16 cellular contexts compared by ENCODE assay signal in genomic region chr7:74653686-74654181, GRCh38.
"Had no signal": no experiment of that assay in that cellular context is flagged by ENCODE, and none has a peak within 500 bp of the region (broad histone marks: within the 10 kb centered on the region; RNA-seq: fewer than 3 reads in every experiment).

No MANE protein-coding gene starts in this region.

- H3K27ac Mint-ChIP-seq: activated CD4-positive, alpha-beta memory T cell treated with anti-CD3 and anti-CD28 coated beads for 36 hours; activated CD4-positive, alpha-beta T cell treated with anti-CD3 and anti-CD28 coated beads for 36 hours; activated naive CD8-positive, alpha-beta T cell treated with anti-CD3 and anti-CD28 coated beads, Interleukin-2, amount 10 ng/mL, durations not matched to agents 7 days and 5 days; T-helper 2 cell treated with Interferon-gamma antibody and Interleukin-4, amounts not matched to agents 5 μg/mL and 100 μg/mL, for 36 hours had no signal

- H3K9me3 Mint-ChIP-seq: activated CD4-positive, alpha-beta memory T cell treated with anti-CD3 and anti-CD28 coated beads for 36 hours; activated naive CD8-positive, alpha-beta T cell treated with anti-CD3 and anti-CD28 coated beads, Interleukin-2, amount 10 ng/mL, durations not matched to agents 7 days and 5 days; central memory CD8-positive, alpha-beta T cell; naive B cell; stimulated activated naive B cell treated with anti-CD40 and anti-IgM and Interleukin-4, amounts not matched to agents 10 μg/mL and 1 μg/mL and 100 μg/mL, for 72 hours; T-helper 2 cell treated with Interferon-gamma antibody and Interleukin-4, amounts not matched to agents 5 μg/mL and 100 μg/mL, for 36 hours had no signal

- H3K27me3 ChIP-seq: colonic mucosa, foreskin keratinocyte, tibial artery, uterus had no signal

- DNase-seq: activated CD4-positive, alpha-beta memory T cell treated with anti-CD3 and anti-CD28 coated beads for 36 hours; activated CD4-positive, alpha-beta T cell treated with anti-CD3 and anti-CD28 coated beads for 36 hours; activated naive CD4-positive, alpha-beta T cell; activated naive CD8-positive, alpha-beta T cell treated with anti-CD3 and anti-CD28 coated beads, Interleukin-2, amount 10 ng/mL, durations not matched to agents 7 days and 5 days; colonic mucosa; foreskin keratinocyte; glutamatergic neuron; mammary epithelial cell; naive B cell; stimulated activated naive B cell treated with anti-CD40 and anti-IgM and Interleukin-4, amounts not matched to agents 10 μg/mL and 1 μg/mL and 100 μg/mL, for 72 hours; substantia nigra; tibial artery; uterus had no signal

- H3K9me3 ChIP-seq: colonic mucosa, tibial artery, uterus had no signal

- H3K9ac ChIP-seq: parathyroid adenoma had no signal

- H3K36me3 Mint-ChIP-seq: activated naive CD8-positive, alpha-beta T cell treated with anti-CD3 and anti-CD28 coated beads, Interleukin-2, amount 10 ng/mL, durations not matched to agents 7 days and 5 days; naive B cell had no signal

- ATAC-seq: activated CD4-positive, alpha-beta T cell treated with anti-CD3 and anti-CD28 coated beads for 36 hours; foreskin keratinocyte; stimulated activated naive B cell treated with anti-CD40 and anti-IgM and Interleukin-4, amounts not matched to agents 10 μg/mL and 1 μg/mL and 100 μg/mL, for 72 hours had no signal

- H3K36me3 ChIP-seq: colonic mucosa, tibial artery, uterus had no signal

- H3K4me3 Mint-ChIP-seq: activated CD4-positive, alpha-beta memory T cell treated with anti-CD3 and anti-CD28 coated beads for 36 hours; activated CD4-positive, alpha-beta T cell treated with anti-CD3 and anti-CD28 coated beads for 36 hours; activated naive CD8-positive, alpha-beta T cell treated with anti-CD3 and anti-CD28 coated beads, Interleukin-2, amount 10 ng/mL, durations not matched to agents 7 days and 5 days; central memory CD8-positive, alpha-beta T cell; stimulated activated naive B cell treated with anti-CD40 and anti-IgM and Interleukin-4, amounts not matched to agents 10 μg/mL and 1 μg/mL and 100 μg/mL, for 72 hours; T-helper 2 cell treated with Interferon-gamma antibody and Interleukin-4, amounts not matched to agents 5 μg/mL and 100 μg/mL, for 36 hours had no signal

- H3K27me3 Mint-ChIP-seq: activated CD4-positive, alpha-beta memory T cell treated with anti-CD3 and anti-CD28 coated beads for 36 hours; activated CD4-positive, alpha-beta T cell treated with anti-CD3 and anti-CD28 coated beads for 36 hours; activated naive CD8-positive, alpha-beta T cell treated with anti-CD3 and anti-CD28 coated beads, Interleukin-2, amount 10 ng/mL, durations not matched to agents 7 days and 5 days; central memory CD8-positive, alpha-beta T cell; naive B cell; stimulated activated naive B cell treated with anti-CD40 and anti-IgM and Interleukin-4, amounts not matched to agents 10 μg/mL and 1 μg/mL and 100 μg/mL, for 72 hours had no signal

- H3K4me1 ChIP-seq: colonic mucosa, foreskin keratinocyte had no signal

- H3K4me3 ChIP-seq: colonic mucosa, tibial artery, uterus had no signal

- H2AFZ ChIP-seq: parathyroid adenoma had no signal

- H3K27ac ChIP-seq: colonic mucosa, foreskin keratinocyte, parathyroid adenoma, tibial artery, uterus had no signal
